ENCODE assay signal across 22 cellular contexts in the genomic region with DNA sequence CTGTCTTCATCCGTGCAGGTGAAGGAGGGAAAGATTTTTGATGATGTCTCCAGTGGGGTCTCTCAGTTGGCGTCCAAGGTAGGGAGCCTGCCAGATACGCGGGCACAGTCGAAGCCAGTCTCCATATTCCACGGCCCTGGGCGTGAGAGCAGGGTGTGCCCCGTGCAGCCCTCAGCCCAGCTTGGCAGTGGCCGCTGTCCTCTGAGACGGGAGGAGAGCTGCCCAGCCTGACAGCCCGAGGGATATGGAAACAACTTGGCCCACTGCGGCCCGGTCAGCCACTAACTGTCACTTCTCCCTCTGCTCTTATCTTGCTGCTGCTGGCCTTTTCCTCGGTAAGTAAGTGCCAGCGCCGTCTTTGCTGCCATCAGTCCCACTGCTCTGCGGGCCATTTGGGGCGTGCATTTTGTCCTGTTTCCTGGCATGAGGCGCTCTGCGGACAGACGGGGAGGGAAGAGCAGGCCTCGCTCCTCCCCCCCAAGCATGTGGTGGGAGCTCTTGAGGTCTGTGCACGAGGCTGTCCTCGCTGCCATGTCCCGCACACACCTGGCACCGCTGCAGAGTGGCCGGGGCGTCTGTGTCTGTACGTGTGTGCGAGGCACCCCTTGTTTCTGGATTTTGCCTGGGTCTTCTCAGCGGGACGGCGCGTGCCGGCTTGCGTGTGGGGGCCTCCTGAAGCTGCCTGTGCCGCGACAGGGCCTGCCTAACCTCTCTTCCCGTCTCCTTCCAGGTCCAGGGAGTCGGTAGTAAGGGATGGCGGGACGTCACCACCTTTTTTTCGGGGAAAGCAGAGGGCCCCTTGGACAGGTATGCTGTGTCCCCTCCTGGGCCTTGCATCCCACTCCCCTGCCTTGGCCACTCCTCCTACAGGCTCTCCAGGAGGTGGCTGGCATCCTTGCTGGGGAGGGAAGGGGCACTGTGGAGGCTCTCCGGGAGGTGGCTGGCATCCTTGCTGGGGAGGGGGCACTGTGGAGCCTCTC. TPM values are rescaled to one million over a fixed set of nuclear protein-coding genes. Genes with fewer than 3 reads are reported as not detected.
DNase-seq lines count a peak whose midpoint lies in the region; ATAC-seq and TF ChIP-seq lines count a peak whose summit lies in the region.
"Had no signal": no experiment of that assay in that cellular context is flagged by ENCODE, and none has a peak within 500 bp of the region (broad histone marks: within the 10 kb centered on the region; RNA-seq: fewer than 3 reads in every experiment).

No MANE protein-coding gene starts in this region.

- H3K4me1 Mint-ChIP-seq in activated CD8-positive, alpha-beta T cell treated with anti-CD3 and anti-CD28 coated beads, Interleukin-2, amount 10 ng/mL, durations not matched to agents 7 days and 5 days (ENCODE audit: low read depth), result peaks cover 4% of the 10 kb centered on the region
- peaks cover 6% of the 10 kb centered on the region for H3K4me1 Mint-ChIP-seq in stimulated activated effector memory CD8-positive, alpha-beta T cell treated with anti-CD3 and anti-CD28 coated beads, Interleukin-12 subunit alpha, Interleukin-12 subunit beta, amount 100 ng/mL, for 72 hours

- intact Hi-C loops in Right ventricle myocardium inferior (cut with DNase I), result no loop called here

- TF ChIP-seq CTCF in right atrium auricular region (IDR thresholded peaks at IDR 0.05), result no peak

- H3K9me3 Mint-ChIP-seq in activated CD8-positive, alpha-beta T cell treated with anti-CD3 and anti-CD28 coated beads, Interleukin-2, amount 10 ng/mL, durations not matched to agents 7 days and 5 days (ENCODE audit: insufficient read depth), result no peaks in the 10 kb centered on the region
- H3K9me3 Mint-ChIP-seq in stimulated activated effector memory CD8-positive, alpha-beta T cell treated with anti-CD3 and anti-CD28 coated beads, Interleukin-12 subunit alpha, Interleukin-12 subunit beta, amount 100 ng/mL, for 72 hours, result no peaks in the 10 kb centered on the region
- H3K9me3 Mint-ChIP-seq: HFFc6 had no signal

- ATAC-seq in Right ventricle myocardium inferior, result no peak
- no peak for ATAC-seq in activated CD8-positive, alpha-beta T cell treated with anti-CD3 and anti-CD28 coated beads, Interleukin-2, amount 10 ng/mL, durations not matched to agents 7 days and 5 days
- no peak for ATAC-seq in stimulated activated effector memory CD8-positive, alpha-beta T cell treated with anti-CD3 and anti-CD28 coated beads, Interleukin-12 subunit alpha, Interleukin-12 subunit beta, amount 100 ng/mL, for 72 hours
- ATAC-seq: A549 had no signal

- peaks cover 64% of the 10 kb centered on the region for H3K36me3 ChIP-seq in right atrium auricular region
- peaks cover 74% of the 10 kb centered on the region for H3K36me3 ChIP-seq in KOPT-K1 (ENCODE audit: insufficient read depth, low read length)

- DNase-seq in Right ventricle myocardium inferior (ENCODE audit: missing footprints) (peak; percentile 61), right atrium auricular region (ENCODE audit: low spot score) (no peak), OCI-M2 (lab: John Stamatoyannopoulos, UW; ENCODE audit: unreplicated experiment) (no peak), OCI-M1 (lab: John Stamatoyannopoulos, UW) (no peak), NCI-H524 (lab: John Stamatoyannopoulos, UW) (no peak)
- DNase-seq in activated CD8-positive, alpha-beta T cell treated with anti-CD3 and anti-CD28 coated beads, Interleukin-2, amount 10 ng/mL, durations not matched to agents 7 days and 5 days, result no peak
- no peak for DNase-seq in stimulated activated effector memory CD8-positive, alpha-beta T cell treated with anti-CD3 and anti-CD28 coated beads, Interleukin-12 subunit alpha, Interleukin-12 subunit beta, amount 100 ng/mL, for 72 hours (ENCODE audit: low spot score in 2 of 2)
- DNase-seq: C1 segment of cervical spinal cord, DMS79, H7, HFFc6, NCI-H1048, NCI-H1436, NCI-H2029, NCI-H446, NCI-H69, RPMI8226 had no signal

- H3K4me1 ChIP-seq in right atrium auricular region, result peaks cover 0 to 8% of the 10 kb centered on the region in 2 donors

- H3K27ac ChIP-seq in right atrium auricular region (no peak overlapping the region), KOPT-K1 (ENCODE audit: low read depth, low read length, poor library complexity, severe bottlenecking) (peak overlapping the region; percentile 97)
- H3K27ac ChIP-seq: A549, KMS-11 had no signal

- CTCF ChIA-PET in activated CD8-positive, alpha-beta T cell treated with anti-CD3 and anti-CD28 coated beads, Interleukin-2, amount 10 ng/mL, durations not matched to agents 7 days and 5 days (lab: Charles Lee), result interaction anchor here (1.3 kb wide), 1 partner anchor 67 kb away, joined by 3 read pairs; no protein-coding TSS in a partner anchor

- peak overlapping the region; percentile 60 for H3K27ac Mint-ChIP-seq in activated CD8-positive, alpha-beta T cell treated with anti-CD3 and anti-CD28 coated beads, Interleukin-2, amount 10 ng/mL, durations not matched to agents 7 days and 5 days
- peak overlapping the region; percentile 26 for H3K27ac Mint-ChIP-seq in stimulated activated effector memory CD8-positive, alpha-beta T cell treated with anti-CD3 and anti-CD28 coated beads, Interleukin-12 subunit alpha, Interleukin-12 subunit beta, amount 100 ng/mL, for 72 hours
- H3K27ac Mint-ChIP-seq: HFFc6 had no signal

- no peak overlapping the region for H3K4me3 Mint-ChIP-seq in activated CD8-positive, alpha-beta T cell treated with anti-CD3 and anti-CD28 coated beads, Interleukin-2, amount 10 ng/mL, durations not matched to agents 7 days and 5 days
- peak overlapping the region; percentile 54 for H3K4me3 Mint-ChIP-seq in stimulated activated effector memory CD8-positive, alpha-beta T cell treated with anti-CD3 and anti-CD28 coated beads, Interleukin-12 subunit alpha, Interleukin-12 subunit beta, amount 100 ng/mL, for 72 hours
- H3K4me3 Mint-ChIP-seq: HFFc6 had no signal

- H3K27me3 ChIP-seq in right atrium auricular region, result no peaks in the 10 kb centered on the region

- H3K27me3 Mint-ChIP-seq in activated CD8-positive, alpha-beta T cell treated with anti-CD3 and anti-CD28 coated beads, Interleukin-2, amount 10 ng/mL, durations not matched to agents 7 days and 5 days (ENCODE audit: low read depth), result no peaks in the 10 kb centered on the region

- no peak overlapping the region for H3K4me3 ChIP-seq in right atrium auricular region
- H3K4me3 ChIP-seq: A549 had no signal

- POLR2A ChIA-PET in activated CD8-positive, alpha-beta T cell treated with anti-CD3 and anti-CD28 coated beads, Interleukin-2, amount 10 ng/mL, durations not matched to agents 7 days and 5 days (lab: Charles Lee), result interaction anchor here (1.0 to 1.1 kb wide), 2 partner anchors 9 to 10 kb away, joined by 3 read pairs; no protein-coding TSS in a partner anchor

- H3K9me3 ChIP-seq in right atrium auricular region (no peaks in the 10 kb centered on the region), KOPT-K1 (ENCODE audit: insufficient read depth, low read length, poor library complexity, severe bottlenecking) (no peaks in the 10 kb centered on the region)
- H3K9me3 ChIP-seq: A549 had no signal

- peaks cover 5% of the 10 kb centered on the region for H3K36me3 Mint-ChIP-seq in activated CD8-positive, alpha-beta T cell treated with anti-CD3 and anti-CD28 coated beads, Interleukin-2, amount 10 ng/mL, durations not matched to agents 7 days and 5 days (ENCODE audit: low read depth)
- peaks cover 25% of the 10 kb centered on the region for H3K36me3 Mint-ChIP-seq in stimulated activated effector memory CD8-positive, alpha-beta T cell treated with anti-CD3 and anti-CD28 coated beads, Interleukin-12 subunit alpha, Interleukin-12 subunit beta, amount 100 ng/mL, for 72 hours

RNA-seq across cellular contexts. Expression of a gene that starts 7.1 kb away (rescaled TPM):
- total RNA-seq in Right ventricle myocardium inferior, result not detected
- total RNA-seq in right atrium auricular region, result not detected
- not detected for total RNA-seq in activated CD8-positive, alpha-beta T cell treated with anti-CD3 and anti-CD28 coated beads, Interleukin-2, amount 10 ng/mL, durations not matched to agents 7 days and 5 days

RNA-seq across cellular contexts. Expression of a gene that starts 13.3 kb away (rescaled TPM):
- total RNA-seq in Right ventricle myocardium inferior (28.8 TPM), right atrium auricular region (10 to 100 TPM; 19.1 to 20.7 TPM)
- 10 to 100 TPM; 68.7 to 75.6 TPM for total RNA-seq in activated CD8-positive, alpha-beta T cell treated with anti-CD3 and anti-CD28 coated beads, Interleukin-2, amount 10 ng/mL, durations not matched to agents 7 days and 5 days

RNA-seq across cellular contexts. Expression of a gene that starts 31.7 kb away (rescaled TPM):
- total RNA-seq in Right ventricle myocardium inferior (not detected), right atrium auricular region (not detected)
- not detected for total RNA-seq in activated CD8-positive, alpha-beta T cell treated with anti-CD3 and anti-CD28 coated beads, Interleukin-2, amount 10 ng/mL, durations not matched to agents 7 days and 5 days
- total RNA-seq: HFFc6, MCF 10A, OCI-LY7 had no signal

RNA-seq across cellular contexts. Expression of a gene that starts 50.2 kb away (rescaled TPM):
- total RNA-seq in Right ventricle myocardium inferior (not detected), right atrium auricular region (not detected)
- under 1 TPM; 0.37 to 0.74 TPM for total RNA-seq in activated CD8-positive, alpha-beta T cell treated with anti-CD3 and anti-CD28 coated beads, Interleukin-2, amount 10 ng/mL, durations not matched to agents 7 days and 5 days
- total RNA-seq: H7, HFFc6, MCF 10A had no signal
